1 cellular context compared by ENCODE assay signal in genomic region chr6:131063764-131064272, GRCh38.
TF ChIP-seq lines count a peak whose summit lies in the region.

No MANE protein-coding gene starts in this region.

TF ChIP-seq in GM12878, 131 proteins besides CTCF, POLR2A, EP300 and RAD21 (continued from another document and continues in another):
- TF ChIP-seq, protein P1, sequence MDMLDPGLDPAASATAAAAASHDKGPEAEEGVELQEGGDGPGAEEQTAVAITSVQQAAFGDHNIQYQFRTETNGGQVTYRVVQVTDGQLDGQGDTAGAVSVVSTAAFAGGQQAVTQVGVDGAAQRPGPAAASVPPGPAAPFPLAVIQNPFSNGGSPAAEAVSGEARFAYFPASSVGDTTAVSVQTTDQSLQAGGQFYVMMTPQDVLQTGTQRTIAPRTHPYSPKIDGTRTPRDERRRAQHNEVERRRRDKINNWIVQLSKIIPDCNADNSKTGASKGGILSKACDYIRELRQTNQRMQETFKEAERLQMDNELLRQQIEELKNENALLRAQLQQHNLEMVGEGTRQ (IDR thresholded peaks at IDR 0.05; ENCODE audit: borderline replicate concordance, low read depth, low read length), result no peak
- TF ChIP-seq DPF2 (IDR thresholded peaks at IDR 0.05) (no peak; the same call in none of the 2 replicates), CHD1 (IDR thresholded peaks at IDR 0.05; ENCODE audit: low read depth, low read length) (no peak), ZSCAN29 (IDR thresholded peaks at IDR 0.05) (no peak), PML (IDR thresholded peaks at IDR 0.05; ENCODE audit: low read length) (no peak), IRF4 (IDR thresholded peaks at IDR 0.05; ENCODE audit: low read depth, low read length) (peak; percentile 28; the same call in 1 of the 2 replicates), ZBTB4 (CRISPR knock-in tag; IDR thresholded peaks at IDR 0.05) (no peak), BHLHE40 (IDR thresholded peaks at IDR 0.05; ENCODE audit: borderline replicate concordance in 1 of 2, low read depth in 2 of 2, low read length in 1 of 2) (no peak; a peak in 1 of 4 replicates), TAF1 (IDR thresholded peaks at IDR 0.05; ENCODE audit: borderline replicate concordance, low read depth, low read length) (no peak), PAX5 (IDR thresholded peaks at IDR 0.05; ENCODE audit: borderline replicate concordance, low read depth, low read length) (no peak; the same call in none of the 2 replicates), ETV6 (conservative IDR thresholded peaks at IDR 0.05 in 1 of 2, IDR thresholded peaks at IDR 0.05 in 1 of 2; ENCODE audit: borderline replicate concordance in 1 of 2, low read depth in 1 of 2) (no peak), ZNF24 (IDR thresholded peaks at IDR 0.05) (no peak), SMAD1 (IDR thresholded peaks at IDR 0.05; ENCODE audit: low read depth, partially characterized antibody) (no peak), BRCA1 (IDR thresholded peaks at IDR 0.05; ENCODE audit: low read depth, low read length) (no peak), KAT2A (conservative IDR thresholded peaks at IDR 0.05; ENCODE audit: control insufficient read depth, low read depth, low read length) (no peak), SIN3A (IDR thresholded peaks at IDR 0.05; ENCODE audit: low read depth, low read length) (no peak), LARP7 (IDR thresholded peaks at IDR 0.05) (no peak), CREM (IDR thresholded peaks at IDR 0.05; ENCODE audit: low read depth) (peak; percentile 83), POLR2AphosphoS2 (IDR thresholded peaks at IDR 0.05; ENCODE audit: low read depth, low read length) (no peak), RAD51 (IDR thresholded peaks at IDR 0.05) (no peak), SREBF2 (IDR thresholded peaks at IDR 0.05; ENCODE audit: low read length) (no peak), BMI1 (IDR thresholded peaks at IDR 0.05; ENCODE audit: borderline replicate concordance) (no peak), WRNIP1 (IDR thresholded peaks at IDR 0.05; ENCODE audit: borderline replicate concordance, low read depth, low read length) (no peak), CUX1 (IDR thresholded peaks at IDR 0.05; ENCODE audit: insufficient replicate concordance, low read depth, low read length) (no peak), IKZF1 (conservative IDR thresholded peaks at IDR 0.05) (peak; percentile 59; the same call in 1 of the 2 replicates), ATF7 (IDR thresholded peaks at IDR 0.05; ENCODE audit: low read depth) (peak; percentile 60; the same call in 1 of the 2 replicates), ZNF622 (IDR thresholded peaks at IDR 0.05) (no peak), EZH2 (IDR thresholded peaks at IDR 0.05; ENCODE audit: borderline replicate concordance, control insufficient read depth, low read depth, low read length) (no peak), ASH2L (IDR thresholded peaks at IDR 0.05; ENCODE audit: borderline replicate concordance, low read depth) (no peak), TBL1XR1 (IDR thresholded peaks at IDR 0.05; ENCODE audit: low read depth, low read length) (no peak), ZNF217 (IDR thresholded peaks at IDR 0.05) (no peak), RUNX3 (IDR thresholded peaks at IDR 0.05; ENCODE audit: low read length) (peak; percentile 89), EED (IDR thresholded peaks at IDR 0.05; ENCODE audit: low read depth) (peak; percentile 90), CHD4 (IDR thresholded peaks at IDR 0.05) (no peak), NKRF (conservative IDR thresholded peaks at IDR 0.05) (no peak), ZNF384 (IDR thresholded peaks at IDR 0.05; ENCODE audit: borderline replicate concordance, low read depth, low read length) (no peak)
- TF ChIP-seq, protein P2, sequence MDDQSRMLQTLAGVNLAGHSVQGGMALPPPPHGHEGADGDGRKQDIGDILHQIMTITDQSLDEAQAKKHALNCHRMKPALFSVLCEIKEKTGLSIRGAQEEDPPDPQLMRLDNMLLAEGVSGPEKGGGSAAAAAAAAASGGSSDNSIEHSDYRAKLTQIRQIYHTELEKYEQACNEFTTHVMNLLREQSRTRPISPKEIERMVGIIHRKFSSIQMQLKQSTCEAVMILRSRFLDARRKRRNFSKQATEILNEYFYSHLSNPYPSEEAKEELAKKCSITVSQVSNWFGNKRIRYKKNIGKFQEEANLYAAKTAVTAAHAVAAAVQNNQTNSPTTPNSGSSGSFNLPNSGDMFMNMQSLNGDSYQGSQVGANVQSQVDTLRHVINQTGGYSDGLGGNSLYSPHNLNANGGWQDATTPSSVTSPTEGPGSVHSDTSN (IDR thresholded peaks at IDR 0.05; ENCODE audit: insufficient replicate concordance, low read depth, low read length), result no peak
- TF ChIP-seq, protein P3, sequence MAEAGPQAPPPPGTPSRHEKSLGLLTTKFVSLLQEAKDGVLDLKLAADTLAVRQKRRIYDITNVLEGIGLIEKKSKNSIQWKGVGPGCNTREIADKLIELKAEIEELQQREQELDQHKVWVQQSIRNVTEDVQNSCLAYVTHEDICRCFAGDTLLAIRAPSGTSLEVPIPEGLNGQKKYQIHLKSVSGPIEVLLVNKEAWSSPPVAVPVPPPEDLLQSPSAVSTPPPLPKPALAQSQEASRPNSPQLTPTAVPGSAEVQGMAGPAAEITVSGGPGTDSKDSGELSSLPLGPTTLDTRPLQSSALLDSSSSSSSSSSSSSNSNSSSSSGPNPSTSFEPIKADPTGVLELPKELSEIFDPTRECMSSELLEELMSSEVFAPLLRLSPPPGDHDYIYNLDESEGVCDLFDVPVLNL (IDR thresholded peaks at IDR 0.05; ENCODE audit: low read depth, low read length), result no peak
- TF ChIP-seq, protein P4, sequence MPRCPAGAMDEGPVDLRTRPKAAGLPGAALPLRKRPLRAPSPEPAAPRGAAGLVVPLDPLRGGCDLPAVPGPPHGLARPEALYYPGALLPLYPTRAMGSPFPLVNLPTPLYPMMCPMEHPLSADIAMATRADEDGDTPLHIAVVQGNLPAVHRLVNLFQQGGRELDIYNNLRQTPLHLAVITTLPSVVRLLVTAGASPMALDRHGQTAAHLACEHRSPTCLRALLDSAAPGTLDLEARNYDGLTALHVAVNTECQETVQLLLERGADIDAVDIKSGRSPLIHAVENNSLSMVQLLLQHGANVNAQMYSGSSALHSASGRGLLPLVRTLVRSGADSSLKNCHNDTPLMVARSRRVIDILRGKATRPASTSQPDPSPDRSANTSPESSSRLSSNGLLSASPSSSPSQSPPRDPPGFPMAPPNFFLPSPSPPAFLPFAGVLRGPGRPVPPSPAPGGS (IDR thresholded peaks at IDR 0.05; ENCODE audit: borderline replicate concordance, insufficient read depth, low read depth, low read length, poor library complexity, severe bottlenecking), result no peak
- TF ChIP-seq, protein P5, sequence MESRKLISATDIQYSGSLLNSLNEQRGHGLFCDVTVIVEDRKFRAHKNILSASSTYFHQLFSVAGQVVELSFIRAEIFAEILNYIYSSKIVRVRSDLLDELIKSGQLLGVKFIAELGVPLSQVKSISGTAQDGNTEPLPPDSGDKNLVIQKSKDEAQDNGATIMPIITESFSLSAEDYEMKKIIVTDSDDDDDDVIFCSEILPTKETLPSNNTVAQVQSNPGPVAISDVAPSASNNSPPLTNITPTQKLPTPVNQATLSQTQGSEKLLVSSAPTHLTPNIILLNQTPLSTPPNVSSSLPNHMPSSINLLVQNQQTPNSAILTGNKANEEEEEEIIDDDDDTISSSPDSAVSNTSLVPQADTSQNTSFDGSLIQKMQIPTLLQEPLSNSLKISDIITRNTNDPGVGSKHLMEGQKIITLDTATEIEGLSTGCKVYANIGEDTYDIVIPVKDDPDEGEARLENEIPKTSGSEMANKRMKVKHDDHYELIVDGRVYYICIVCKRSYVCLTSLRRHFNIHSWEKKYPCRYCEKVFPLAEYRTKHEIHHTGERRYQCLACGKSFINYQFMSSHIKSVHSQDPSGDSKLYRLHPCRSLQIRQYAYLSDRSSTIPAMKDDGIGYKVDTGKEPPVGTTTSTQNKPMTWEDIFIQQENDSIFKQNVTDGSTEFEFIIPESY (IDR thresholded peaks at IDR 0.05), result no peak
- TF ChIP-seq, protein P6, sequence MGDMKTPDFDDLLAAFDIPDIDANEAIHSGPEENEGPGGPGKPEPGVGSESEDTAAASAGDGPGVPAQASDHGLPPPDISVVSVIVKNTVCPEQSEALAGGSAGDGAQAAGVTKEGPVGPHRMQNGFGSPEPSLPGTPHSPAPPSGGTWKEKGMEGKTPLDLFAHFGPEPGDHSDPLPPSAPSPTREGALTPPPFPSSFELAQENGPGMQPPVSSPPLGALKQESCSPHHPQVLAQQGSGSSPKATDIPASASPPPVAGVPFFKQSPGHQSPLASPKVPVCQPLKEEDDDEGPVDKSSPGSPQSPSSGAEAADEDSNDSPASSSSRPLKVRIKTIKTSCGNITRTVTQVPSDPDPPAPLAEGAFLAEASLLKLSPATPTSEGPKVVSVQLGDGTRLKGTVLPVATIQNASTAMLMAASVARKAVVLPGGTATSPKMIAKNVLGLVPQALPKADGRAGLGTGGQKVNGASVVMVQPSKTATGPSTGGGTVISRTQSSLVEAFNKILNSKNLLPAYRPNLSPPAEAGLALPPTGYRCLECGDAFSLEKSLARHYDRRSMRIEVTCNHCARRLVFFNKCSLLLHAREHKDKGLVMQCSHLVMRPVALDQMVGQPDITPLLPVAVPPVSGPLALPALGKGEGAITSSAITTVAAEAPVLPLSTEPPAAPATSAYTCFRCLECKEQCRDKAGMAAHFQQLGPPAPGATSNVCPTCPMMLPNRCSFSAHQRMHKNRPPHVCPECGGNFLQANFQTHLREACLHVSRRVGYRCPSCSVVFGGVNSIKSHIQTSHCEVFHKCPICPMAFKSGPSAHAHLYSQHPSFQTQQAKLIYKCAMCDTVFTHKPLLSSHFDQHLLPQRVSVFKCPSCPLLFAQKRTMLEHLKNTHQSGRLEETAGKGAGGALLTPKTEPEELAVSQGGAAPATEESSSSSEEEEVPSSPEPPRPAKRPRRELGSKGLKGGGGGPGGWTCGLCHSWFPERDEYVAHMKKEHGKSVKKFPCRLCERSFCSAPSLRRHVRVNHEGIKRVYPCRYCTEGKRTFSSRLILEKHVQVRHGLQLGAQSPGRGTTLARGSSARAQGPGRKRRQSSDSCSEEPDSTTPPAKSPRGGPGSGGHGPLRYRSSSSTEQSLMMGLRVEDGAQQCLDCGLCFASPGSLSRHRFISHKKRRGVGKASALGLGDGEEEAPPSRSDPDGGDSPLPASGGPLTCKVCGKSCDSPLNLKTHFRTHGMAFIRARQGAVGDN (IDR thresholded peaks at IDR 0.05), result no peak
